8 cellular contexts compared by ENCODE assay signal in the genomic region with DNA sequence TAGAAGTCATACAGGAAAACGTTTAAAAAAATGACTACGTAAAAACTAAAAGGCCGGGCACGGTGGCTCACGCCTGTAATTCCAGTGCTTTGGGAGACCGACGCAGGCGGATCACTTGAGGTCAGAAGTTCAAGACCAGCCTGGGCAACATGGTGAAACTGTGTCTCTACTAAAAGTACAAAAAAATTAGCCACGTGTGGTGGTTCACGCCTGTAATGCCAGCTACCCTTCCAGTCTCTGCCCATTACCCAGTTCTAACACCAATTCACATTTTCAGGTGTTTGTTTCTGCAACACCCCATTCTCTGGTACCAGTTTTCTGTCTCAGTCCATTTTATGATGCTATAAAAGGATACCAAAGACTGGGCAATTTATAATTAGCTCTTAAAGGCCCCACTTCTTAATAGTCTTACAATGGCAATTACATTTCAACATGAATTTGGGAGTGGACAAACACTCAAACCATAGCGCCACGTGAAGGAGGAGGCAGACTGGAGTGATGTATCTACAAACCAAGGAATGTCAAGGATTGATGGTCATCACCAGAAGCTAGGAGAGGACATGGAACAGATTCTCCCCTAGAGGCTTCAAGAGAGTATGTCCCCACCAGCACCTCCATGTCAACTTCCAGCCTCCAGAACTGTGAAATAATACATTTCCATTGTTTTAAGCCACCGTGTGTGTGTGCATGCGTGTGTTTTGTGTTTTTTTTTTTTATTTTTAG.
DNase-seq lines count a peak whose midpoint lies in the region; ATAC-seq and TF ChIP-seq lines count a peak whose summit lies in the region.

No MANE protein-coding gene starts in this region.

- H3K27me3 Mint-ChIP-seq in stimulated activated naive CD8-positive, alpha-beta T cell treated with anti-CD3 and anti-CD28 coated beads, Interleukin-15, Interleukin-2, amounts not matched to agents 100 ng/mL and 50 ng/mL, for 24 hours: no peaks in the 10 kb centered on the region

- H3K27me3 ChIP-seq in mucosa of rectum (ENCODE audit: control insufficient read depth in 2 of 2, insufficient read depth in 2 of 2, low read length in 2 of 2): no peaks in the 10 kb centered on the region

- H3K4me3 Mint-ChIP-seq in stimulated activated naive CD8-positive, alpha-beta T cell treated with anti-CD3 and anti-CD28 coated beads, Interleukin-15, Interleukin-2, amounts not matched to agents 100 ng/mL and 50 ng/mL, for 24 hours: peak overlapping the region; percentile 96

- peaks cover 0 to 2% of the 10 kb centered on the region in 2 donors for H3K36me3 ChIP-seq in mucosa of rectum (ENCODE audit: control insufficient read depth in 2 of 2, insufficient read depth in 2 of 2, low read length in 2 of 2)

- no peak for ATAC-seq in stimulated activated naive CD8-positive, alpha-beta T cell treated with anti-CD3 and anti-CD28 coated beads, Interleukin-15, Interleukin-2, amounts not matched to agents 100 U/mL and 50 U/mL, for 24 hours

- peaks cover 7% of the 10 kb centered on the region for H3K36me3 Mint-ChIP-seq in stimulated activated naive CD8-positive, alpha-beta T cell treated with anti-CD3 and anti-CD28 coated beads, Interleukin-15, Interleukin-2, amounts not matched to agents 100 ng/mL and 50 ng/mL, for 24 hours (ENCODE audit: low read depth)

- no peak for TF ChIP-seq CTCF in astrocyte of the cerebellum (IDR thresholded peaks at IDR 0.05; ENCODE audit: low read depth, low read length, missing control alignments)

- in situ Hi-C loops in astrocyte of the cerebellum (cut with HindIII; ENCODE audit: low sequenced_read_pairs): no loop called here

- no peak for DNase-seq in stimulated activated naive CD8-positive, alpha-beta T cell treated with anti-CD3 and anti-CD28 coated beads, Interleukin-15, Interleukin-2, amounts not matched to agents 100 U/mL and 50 U/mL, for 24 hours
- DNase-seq in astrocyte of the cerebellum (ENCODE audit: low read depth) (no peak), NCI-H510A treated with DMSO at 0.1 percent for 48 hours (lab: John Stamatoyannopoulos, UW) (no peak), HK-2 (ENCODE audit: unreplicated experiment) (no peak), NCI-H526 (lab: John Stamatoyannopoulos, UW) (no peak)
- no peak for DNase-seq in stimulated activated CD4-positive, alpha-beta T cell treated with anti-CD3 and anti-CD28 coated beads, Interleukin-12 subunit alpha, Interleukin-12 subunit beta, amount 100 ng/mL, for 4 hours

- peak overlapping the region; percentile 97 for H3K27ac Mint-ChIP-seq in stimulated activated naive CD8-positive, alpha-beta T cell treated with anti-CD3 and anti-CD28 coated beads, Interleukin-15, Interleukin-2, amounts not matched to agents 100 ng/mL and 50 ng/mL, for 24 hours

- no peaks in the 10 kb centered on the region for H3K9me3 ChIP-seq in mucosa of rectum (ENCODE audit: control insufficient read depth in 2 of 2, low read length in 2 of 2)

- no peaks in the 10 kb centered on the region for H3K9me3 Mint-ChIP-seq in stimulated activated naive CD8-positive, alpha-beta T cell treated with anti-CD3 and anti-CD28 coated beads, Interleukin-15, Interleukin-2, amounts not matched to agents 100 ng/mL and 50 ng/mL, for 24 hours

- peak overlapping the region in 1 of 2 donors; percentile 55 for H3K9ac ChIP-seq in mucosa of rectum (ENCODE audit: low read depth in 1 of 2, low read length in 2 of 2)

- peak overlapping the region in 1 of 2 donors; percentile 71 for H3K27ac ChIP-seq in mucosa of rectum (ENCODE audit: low read depth in 2 of 2, low read length in 2 of 2)

- H3K4me1 Mint-ChIP-seq in stimulated activated naive CD8-positive, alpha-beta T cell treated with anti-CD3 and anti-CD28 coated beads, Interleukin-15, Interleukin-2, amounts not matched to agents 100 ng/mL and 50 ng/mL, for 24 hours (ENCODE audit: low read depth): peaks cover 28% of the 10 kb centered on the region

- H3K4me3 ChIP-seq in astrocyte of the cerebellum (ENCODE audit: low read depth, low read length): peak overlapping the region; percentile 47
- peak overlapping the region; percentile 2 to 87 for H3K4me3 ChIP-seq in mucosa of rectum (ENCODE audit: low read length in 2 of 2)

- peaks cover 8 to 10% of the 10 kb centered on the region in 2 donors for H3K4me1 ChIP-seq in mucosa of rectum (ENCODE audit: control insufficient read depth in 2 of 2, insufficient read depth in 2 of 2, low read length in 2 of 2)
